Comparison of ENCODE assay signal across 13 cellular contexts in the genomic region with DNA sequence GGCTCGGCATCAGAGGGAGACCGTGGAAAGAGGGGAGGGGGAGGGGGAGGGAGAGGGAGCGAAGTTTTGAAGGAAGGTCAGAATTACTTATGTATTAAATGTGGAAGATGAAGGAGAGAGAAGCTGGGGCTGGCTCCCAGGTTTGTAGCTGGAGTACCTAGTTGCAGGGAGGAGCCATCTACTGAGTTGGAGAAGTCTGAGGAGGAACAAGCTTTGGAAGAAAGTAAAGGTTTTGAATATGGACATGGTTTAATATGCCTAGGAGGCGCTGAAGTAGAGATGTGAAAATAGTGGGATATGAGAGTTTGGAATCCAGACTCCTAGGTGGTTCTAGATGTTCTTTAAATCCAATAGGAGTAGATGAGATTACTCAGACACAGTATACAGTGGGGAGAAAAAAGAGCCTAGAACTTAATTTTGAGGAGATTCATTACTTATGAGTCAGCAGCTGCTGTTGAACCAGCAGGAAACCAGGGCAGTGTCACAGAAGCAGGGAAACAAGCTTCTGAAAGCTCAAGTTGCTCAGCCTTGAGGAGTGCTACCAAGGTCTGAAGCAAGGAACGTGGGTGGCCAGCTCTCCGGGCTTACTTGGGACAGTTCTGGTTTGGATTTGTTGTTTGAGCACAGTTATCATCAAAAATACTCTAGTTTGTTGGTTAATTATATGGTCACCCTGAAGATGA.
DNase-seq lines count a peak whose midpoint lies in the region; FAIRE-seq and TF ChIP-seq lines count a peak whose summit lies in the region.
"Had no signal": no experiment of that assay in that cellular context is flagged by ENCODE, and none has a peak within 500 bp of the region (broad histone marks: within the 10 kb centered on the region; RNA-seq: fewer than 3 reads in every experiment).

No MANE protein-coding gene starts in this region.

- H3K27ac ChIP-seq in astrocyte (ENCODE audit: low read depth, low read length), result peak overlapping the region; percentile 16
- H3K27ac ChIP-seq in kidney (ENCODE audit: low read depth in 2 of 2, low read length in 2 of 2), result no peak overlapping the region
- H3K27ac ChIP-seq: hepatocyte had no signal

- H3K4me3 Mint-ChIP-seq in astrocyte (ENCODE audit: unreplicated experiment), result peak overlapping the region; percentile 21

- peaks cover 30% of the 10 kb centered on the region for H3K36me3 Mint-ChIP-seq in astrocyte (ENCODE audit: low read depth, unreplicated experiment)

- H3K9ac ChIP-seq in astrocyte (ENCODE audit: low read length), result peak overlapping the region; percentile 26
- no peak overlapping the region for H3K9ac ChIP-seq in kidney (ENCODE audit: low read length in 2 of 2)

- H3K4me1 ChIP-seq in astrocyte (ENCODE audit: insufficient read depth, low read length), result peaks cover 4% of the 10 kb centered on the region
- peaks cover 0 to 2% of the 10 kb centered on the region in 2 donors for H3K4me1 ChIP-seq in kidney (ENCODE audit: control insufficient read depth in 1 of 2, insufficient read depth in 1 of 2, low read depth in 1 of 2, low read length in 2 of 2)

- H4K20me1 ChIP-seq in astrocyte (ENCODE audit: insufficient read depth, low read length), result no peaks in the 10 kb centered on the region

- H3K36me3 ChIP-seq in astrocyte (ENCODE audit: insufficient read depth, low read length), result peaks cover 14% of the 10 kb centered on the region
- H3K36me3 ChIP-seq in kidney (ENCODE audit: control insufficient read depth in 1 of 2, insufficient read depth in 2 of 2, low read length in 2 of 2), result peaks cover 11 to 21% of the 10 kb centered on the region in 2 donors

- H3K9me3 Mint-ChIP-seq in astrocyte (ENCODE audit: unreplicated experiment), result peaks cover 2% of the 10 kb centered on the region

- H3K4me2 ChIP-seq in astrocyte (ENCODE audit: low read length), result peak overlapping the region; percentile 66
- H3K4me2 ChIP-seq: hepatocyte had no signal

- no peaks in the 10 kb centered on the region for H3K27me3 Mint-ChIP-seq in astrocyte (ENCODE audit: low read depth, unreplicated experiment)

- H3K9me3 ChIP-seq in astrocyte (ENCODE audit: insufficient read depth, low read depth, low read length) (no peaks in the 10 kb centered on the region), kidney (ENCODE audit: control insufficient read depth in 1 of 2, low read length in 2 of 2) (no peaks in the 10 kb centered on the region)

- intact Hi-C loops in kidney (cut with DNase I), result no loop called here

- H3K27ac Mint-ChIP-seq in astrocyte (ENCODE audit: unreplicated experiment), result peak overlapping the region; percentile 50

- no peak overlapping the region for H2AFZ ChIP-seq in astrocyte (ENCODE audit: low read depth, low read length)
- H2AFZ ChIP-seq: hepatocyte had no signal

- H3K4me1 Mint-ChIP-seq in astrocyte (ENCODE audit: low read depth, unreplicated experiment), result peaks cover 19% of the 10 kb centered on the region

- no peak overlapping the region for H3K4me3 ChIP-seq in astrocyte (ENCODE audit: insufficient read depth, low read depth, low read length)
- H3K4me3 ChIP-seq in kidney (ENCODE audit: low read length in 2 of 2), result no peak overlapping the region
- H3K4me3 ChIP-seq: hepatocyte had no signal

- TF ChIP-seq CTCF in astrocyte (IDR thresholded peaks at IDR 0.05; ENCODE audit: insufficient read depth, low read depth, low read length) (no peak), kidney (IDR thresholded peaks at IDR 0.05; ENCODE audit: borderline replicate concordance, extremely low read depth, insufficient read depth) (no peak)

- no peaks in the 10 kb centered on the region for H3K79me2 ChIP-seq in astrocyte (ENCODE audit: insufficient read depth, low read length)
- H3K79me2 ChIP-seq: hepatocyte had no signal

- no peaks in the 10 kb centered on the region for H3K27me3 ChIP-seq in astrocyte (ENCODE audit: insufficient read depth, low read length)
- H3K27me3 ChIP-seq: hepatocyte had no signal

- FAIRE-seq in astrocyte (lab: Jason Lieb, UNC) (peak; percentile 89), kidney (lab: Jason Lieb, UNC) (no peak)
- FAIRE-seq: GM19239, small intestine had no signal

- DNase-seq in A172 (ENCODE audit: low spot score), result peak; percentile 58
- DNase-seq in HCEC 1CT, result peak; percentile 90
- DNase-seq in astrocyte (ENCODE audit: low read depth), result peak; percentile 84
- peak; percentile 73 for DNase-seq in kidney
- DNase-seq in superior temporal gyrus (ENCODE audit: extremely low spot score), result no peak
- DNase-seq in NCI-H2107 treated with DMSO at 0.1 percent for 48 hours (lab: John Stamatoyannopoulos, UW; ENCODE audit: unreplicated experiment), result no peak
- no peak for DNase-seq in NCI-H1105 treated with DMSO at 0.1 percent for 48 hours (lab: John Stamatoyannopoulos, UW)
- DNase-seq in COLO829 (ENCODE audit: low spot score), result no peak
- DNase-seq: activated naive CD4-positive, alpha-beta T cell treated with Interleukin-2 at 50 U/mL for 16 hours; NCI-H2107; small intestine had no signal

Comparison
In these comparisons a context has a peak if more than half of its experiments do, and no peak if none do; other contexts are left out.
1. DNase-seq: peak in A172 (single experiment), HCEC 1CT (single experiment), astrocyte (single experiment) and kidney (single experiment); none in superior temporal gyrus (single experiment), NCI-H2107 treated with DMSO at 0.1 percent for 48 hours (single experiment), NCI-H1105 treated with DMSO at 0.1 percent for 48 hours (single experiment) and COLO829 (single experiment).